Comparison of ENCODE assay signal across 1 cellular context in the genomic region with DNA sequence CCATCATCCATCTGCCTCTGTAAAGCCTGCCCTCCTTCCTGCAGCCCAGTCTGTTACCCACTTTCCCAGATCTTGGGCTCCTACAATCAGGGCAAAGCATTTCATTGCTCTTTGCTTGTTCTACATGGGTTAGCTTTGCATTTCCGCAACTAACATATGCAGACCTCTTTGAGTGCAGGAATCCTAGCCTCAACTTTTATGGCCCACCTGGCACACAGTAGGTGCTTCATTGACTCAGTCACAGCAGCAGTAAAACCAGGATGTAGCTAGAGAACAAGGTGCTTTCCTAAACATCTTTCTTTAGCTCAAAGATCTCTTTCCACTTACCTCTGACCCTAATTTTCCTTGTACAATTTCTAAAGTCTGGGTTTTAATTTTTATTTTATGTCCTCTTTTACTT.
TF ChIP-seq lines count a peak whose summit lies in the region.

No MANE protein-coding gene starts in this region.

TF ChIP-seq in K562, 482 proteins besides CTCF, POLR2A, EP300 and RAD21:
- TF ChIP-seq RBM17 (IDR thresholded peaks at IDR 0.05; ENCODE audit: borderline replicate concordance, low read depth, low read length) = no peak
- TF ChIP-seq SRSF3 (IDR thresholded peaks at IDR 0.05; ENCODE audit: insufficient read depth, low read length) = no peak
- peak; percentile 77 for TF ChIP-seq ZKSCAN1 (IDR thresholded peaks at IDR 0.05; ENCODE audit: low read depth, low read length)
- no peak for TF ChIP-seq ZNF41 (CRISPR knock-in tag; conservative IDR thresholded peaks at IDR 0.05)
